18 cellular contexts compared by ENCODE assay signal in genomic region chr1:239810071-239810481, GRCh38.
DNase-seq lines count a peak whose midpoint lies in the region; ATAC-seq and FAIRE-seq lines count a peak whose summit lies in the region.
"Had no signal": no experiment of that assay in that cellular context is flagged by ENCODE, and none has a peak within 500 bp of the region (broad histone marks: within the 10 kb centered on the region; RNA-seq: fewer than 3 reads in every experiment).

No MANE protein-coding gene starts in this region.

- ATAC-seq in HG03196 (IDR thresholded peaks at IDR 0.05; ENCODE audit: unreplicated experiment): no peak
- ATAC-seq: naive thymus-derived CD4-positive, alpha-beta T cell had no signal

- no peak overlapping the region for H3K4me3 ChIP-seq in HUES6 (ENCODE audit: low read depth, low read length)
- H3K4me3 ChIP-seq in ectodermal cell (ENCODE audit: insufficient read depth, low read depth, low read length): no peak overlapping the region
- H3K4me3 ChIP-seq: psoas muscle, uterus had no signal

- H3K27me3 ChIP-seq in HUES6 (ENCODE audit: control insufficient read depth, insufficient read depth, low read length) (no peaks in the 10 kb centered on the region), ectodermal cell (ENCODE audit: control insufficient read depth, insufficient read depth, low read length, poor library complexity, severe bottlenecking) (no peaks in the 10 kb centered on the region)
- H3K27me3 ChIP-seq: uterus had no signal

- FAIRE-seq in frontal cortex (lab: Jason Lieb, UNC): no peak
- FAIRE-seq: bronchial epithelial cell, HTR-8/SVneo had no signal

- peak; percentile 58 for DNase-seq in AG08395 (ENCODE audit: low spot score)
- DNase-seq in myocyte (ENCODE audit: low read depth): peak; percentile 98
- no peak for DNase-seq in NK-92 (lab: John Stamatoyannopoulos, UW; ENCODE audit: unreplicated experiment)
- no peak for DNase-seq in head of caudate nucleus
- DNase-seq in frontal cortex (ENCODE audit: low spot score in 2 of 2): no peak
- DNase-seq: ACHN; activated CD4-positive, alpha-beta T cell treated with anti-CD3 and anti-CD28 coated beads, Interleukin-2, amount 10 ng/mL, durations not matched to agents 7 days and 5 days; CD8-positive, alpha-beta memory T cell; naive thymus-derived CD4-positive, alpha-beta T cell; NCI-H2029 treated with DMSO at 0.1 percent for 48 hours; NCI-H526 treated with DMSO at 0.1 percent for 48 hours; psoas muscle; uterus had no signal

- H3K27ac ChIP-seq in HUES6 (ENCODE audit: low read depth, low read length) (peak overlapping the region; percentile 32; the same call in 1 of the 2 replicates), ectodermal cell (ENCODE audit: insufficient read depth, low read depth, low read length, poor library complexity, severe bottlenecking) (peak overlapping the region; percentile 9)
- H3K27ac ChIP-seq: psoas muscle, uterus had no signal

- H3K36me3 ChIP-seq in HUES6 (ENCODE audit: control insufficient read depth, insufficient read depth, low read length) (no peaks in the 10 kb centered on the region), ectodermal cell (ENCODE audit: control insufficient read depth, insufficient read depth, low read length) (no peaks in the 10 kb centered on the region)
- H3K36me3 ChIP-seq: uterus had no signal

- H3K9ac ChIP-seq in HUES6 (ENCODE audit: low read length): no peak overlapping the region

- H3K9me3 ChIP-seq in HUES6 (ENCODE audit: control insufficient read depth, insufficient read depth, low read depth, low read length) (no peaks in the 10 kb centered on the region), ectodermal cell (ENCODE audit: control insufficient read depth, low read length) (no peaks in the 10 kb centered on the region)
- H3K9me3 ChIP-seq: psoas muscle, uterus had no signal

- 5% methylated on average over 8 of the region's 8 CpGs for WGBS in ectodermal cell, 2 experiments

- intact Hi-C loops in head of caudate nucleus (cut with DNase I): no loop called here

- H3K4me1 ChIP-seq in HUES6 (ENCODE audit: control insufficient read depth, insufficient read depth, low read length) (peaks cover 47% of the 10 kb centered on the region), ectodermal cell (ENCODE audit: control insufficient read depth, insufficient read depth, low read length) (peaks cover 33% of the 10 kb centered on the region)
- H3K4me1 ChIP-seq: psoas muscle had no signal

Comparison
In these comparisons a context has a peak if more than half of its experiments do, and no peak if none do; other contexts are left out.
1. DNase-seq: peak in AG08395 (single experiment) and myocyte (single experiment); none in NK-92 (single experiment), head of caudate nucleus (0 of 42) and frontal cortex (0 of 2).